ENCODE assay signal across 7 cellular contexts in the genomic region with DNA sequence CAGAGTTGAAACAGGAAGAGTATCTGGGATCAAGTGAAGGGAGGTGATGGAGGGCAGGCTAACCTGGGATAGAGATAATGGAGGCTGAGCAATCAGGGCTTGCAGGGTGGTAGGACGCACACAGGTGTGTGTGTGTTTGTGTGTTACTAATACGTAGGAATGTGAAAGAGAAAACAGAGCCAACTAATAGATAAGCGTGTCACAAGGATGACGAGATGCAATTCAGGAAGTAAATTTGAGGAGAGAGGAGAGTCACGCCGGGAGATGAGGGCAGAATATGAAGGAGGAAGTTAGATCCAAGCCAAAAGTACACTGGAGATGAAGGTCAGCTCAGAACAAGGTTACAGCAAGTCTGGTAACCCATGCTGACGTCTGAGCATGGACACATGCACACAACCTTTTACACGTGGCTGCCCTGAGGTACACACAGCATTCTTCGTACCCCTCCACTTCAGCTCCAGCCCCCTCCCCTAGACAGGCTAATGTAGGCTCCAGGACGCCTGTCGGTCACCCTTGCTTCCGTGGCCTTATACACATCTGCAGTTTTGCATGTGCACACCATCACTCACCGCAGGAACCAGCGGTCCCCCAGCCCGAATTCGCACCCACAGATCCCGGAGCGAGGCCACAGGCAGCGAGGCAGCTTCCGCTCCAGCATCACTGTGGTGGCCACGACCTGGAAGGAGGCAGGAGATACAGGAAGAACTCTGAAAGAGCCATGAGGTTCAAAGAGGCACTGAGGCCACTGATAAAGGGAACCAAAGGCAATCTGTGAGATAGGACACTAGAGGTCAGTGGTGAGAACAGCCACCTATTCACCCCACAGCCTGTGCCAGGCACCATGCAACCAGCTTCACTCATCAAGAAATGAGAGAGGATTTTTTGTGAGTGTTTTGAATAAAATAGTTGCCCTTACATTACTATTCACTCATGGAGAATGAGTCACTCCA. TPM values are rescaled to one million over a fixed set of nuclear protein-coding genes. Genes with fewer than 3 reads are reported as not detected.
DNase-seq lines count a peak whose midpoint lies in the region; ATAC-seq and TF ChIP-seq lines count a peak whose summit lies in the region.
"Had no signal": no experiment of that assay in that cellular context is flagged by ENCODE, and none has a peak within 500 bp of the region (broad histone marks: within the 10 kb centered on the region; RNA-seq: fewer than 3 reads in every experiment).

No MANE protein-coding gene starts in this region.

- H3K9me3 ChIP-seq in OCI-LY3 (ENCODE audit: insufficient read depth, low read length), result peaks cover 10% of the 10 kb centered on the region; the same call in 1 of the 2 replicates
- peaks cover 0 to 4% (median 0%) of the 10 kb centered on the region in 3 donors for H3K9me3 ChIP-seq in tibial artery

- H3K27ac ChIP-seq in OCI-LY3 (ENCODE audit: low read length) (no peak overlapping the region), tibial artery (no peak overlapping the region)

- peak; percentile 19 for DNase-seq in ELF-1 (ENCODE audit: low read depth, low spot score)
- no peak for DNase-seq in left lobe of liver (ENCODE audit: low spot score)
- no peak for DNase-seq in tibial artery
- DNase-seq in NCI-H187 treated with DMSO at 0.1 percent for 48 hours (lab: John Stamatoyannopoulos, UW), result no peak

- TF ChIP-seq CTCF in OCI-LY3 (IDR thresholded peaks at IDR 0.05; ENCODE audit: low read depth, low read length) (peak; percentile 57), tibial artery (IDR thresholded peaks at IDR 0.05) (no peak)

- H3K9ac ChIP-seq in OCI-LY3 (ENCODE audit: low read length), result no peak overlapping the region

- no peaks in the 10 kb centered on the region for H3K79me2 ChIP-seq in OCI-LY3 (ENCODE audit: low read length)

- H3K27me3 ChIP-seq in OCI-LY3 (ENCODE audit: low read depth, low read length) (peaks cover 39% of the 10 kb centered on the region), tibial artery (peaks cover 0 to 9% of the 10 kb centered on the region in 2 donors)

- no peak overlapping the region for H3K4me2 ChIP-seq in OCI-LY3 (ENCODE audit: low read length)

- peak overlapping the region; percentile 10; the same call in 1 of the 2 replicates for H2AFZ ChIP-seq in OCI-LY3 (ENCODE audit: low read depth, low read length)

- H3K4me3 ChIP-seq in OCI-LY3 (ENCODE audit: low read length) (no peak overlapping the region), tibial artery (no peak overlapping the region)

- H3K36me3 ChIP-seq in OCI-LY3 (replicated peaks; ENCODE audit: low read depth, low read length) (no peaks in the 10 kb centered on the region), tibial artery (no peaks in the 10 kb centered on the region)

- intact Hi-C loops in tibial artery (cut with DNase I; ENCODE audit: low total_unique reads), result no loop called here

- no peaks in the 10 kb centered on the region for H4K20me1 ChIP-seq in OCI-LY3 (ENCODE audit: insufficient read depth, low read length)

- no peaks in the 10 kb centered on the region for H3K4me1 ChIP-seq in OCI-LY3 (ENCODE audit: low read length)
- H3K4me1 ChIP-seq in tibial artery, result no peaks in the 10 kb centered on the region

- ATAC-seq in left lobe of liver (peak; percentile 90), HG03139 (IDR thresholded peaks at IDR 0.05; ENCODE audit: unreplicated experiment) (no peak)

RNA-seq across cellular contexts. Expression of a gene that starts 23.7 kb away (rescaled TPM):
- 0.53 TPM for total RNA-seq in left lobe of liver
- total RNA-seq: osteocyte had no signal

RNA-seq across cellular contexts. Expression of a gene that starts 24.4 kb away (rescaled TPM):
- not detected for total RNA-seq in left lobe of liver
- total RNA-seq: osteocyte had no signal

RNA-seq across cellular contexts. Expression of a gene that starts 30.1 kb away (rescaled TPM):
- total RNA-seq in left lobe of liver, result not detected
- total RNA-seq: osteocyte had no signal

RNA-seq across cellular contexts. Expression of a gene that starts 53.0 kb away (rescaled TPM):
- 0.28 TPM for total RNA-seq in left lobe of liver

RNA-seq across cellular contexts. Expression of a gene that starts 54.3 kb away (rescaled TPM):
- total RNA-seq in left lobe of liver, result 5.1 TPM
